In genomic region chr6:99614430-99615161, GRCh38 we compare ENCODE assay signal across 8 cellular contexts. TPM values are rescaled to one million over a fixed set of nuclear protein-coding genes. Genes with fewer than 3 reads are reported as not detected.
DNase-seq lines count a peak whose midpoint lies in the region; ATAC-seq and TF ChIP-seq lines count a peak whose summit lies in the region.

No MANE protein-coding gene starts in this region.

- H3K27me3 ChIP-seq in GM06990 (replicated peaks; ENCODE audit: control insufficient read depth, insufficient read depth, low read length) (no peaks in the 10 kb centered on the region), body of pancreas (peaks cover 0 to 67% of the 10 kb centered on the region in 2 donors)

- peaks cover 10 to 23% (median 16%) of the 10 kb centered on the region in 4 donors for H3K4me1 Mint-ChIP-seq in naive thymus-derived CD8-positive, alpha-beta T cell

- peaks cover 0 to 13% (median 8%) of the 10 kb centered on the region in 9 donors for H3K9me3 Mint-ChIP-seq in naive thymus-derived CD8-positive, alpha-beta T cell

- TF ChIP-seq CTCF in GM06990 (IDR thresholded peaks at IDR 0.05; ENCODE audit: insufficient read depth, low read length, poor library complexity, severe bottlenecking) (no peak), body of pancreas (IDR thresholded peaks at IDR 0.05) (no peak)

- H3K4me1 ChIP-seq in body of pancreas = peaks cover 31% of the 10 kb centered on the region

- ATAC-seq in GM21619 (IDR thresholded peaks at IDR 0.05; ENCODE audit: unreplicated experiment) (peak; percentile 23), body of pancreas (peak; percentile 15), GM21717 (IDR thresholded peaks at IDR 0.05; ENCODE audit: unreplicated experiment) (no peak)
- peak; percentile 33 to 34 for ATAC-seq in naive thymus-derived CD8-positive, alpha-beta T cell

- H3K27me3 Mint-ChIP-seq in naive thymus-derived CD8-positive, alpha-beta T cell = peaks cover 59 to 90% (median 72%) of the 10 kb centered on the region in 5 donors

- DNase-seq in GM06990 (ENCODE audit: extremely low read depth, insufficient read length) (peak; percentile 59), NCI-H2171 treated with DMSO at 0.1 percent for 48 hours (lab: John Stamatoyannopoulos, UW) (peak; percentile 58), body of pancreas (peak in 1 of 4 donors; percentile 18), NCI-H2107 treated with DMSO at 0.1 percent for 48 hours (lab: John Stamatoyannopoulos, UW; ENCODE audit: unreplicated experiment) (no peak), superior temporal gyrus (ENCODE audit: extremely low spot score) (no peak)
- peak in 3 of 10 donors; percentile 34 to 64 (median 38) for DNase-seq in naive thymus-derived CD8-positive, alpha-beta T cell

- H3K36me3 ChIP-seq in GM06990 (ENCODE audit: control insufficient read depth, insufficient read depth, low read length) (no peaks in the 10 kb centered on the region), body of pancreas (replicated peaks in 1 of 2; ENCODE audit: insufficient read depth in 1 of 2, low read depth in 2 of 2) (no peaks in the 10 kb centered on the region)

- intact Hi-C loops in body of pancreas (cut with DNase I) = no loop called here

- peak overlapping the region in 2 of 10 donors; percentile 37 to 53 for H3K27ac Mint-ChIP-seq in naive thymus-derived CD8-positive, alpha-beta T cell

- peaks cover 0 to 9% (median 7%) of the 10 kb centered on the region in 3 donors for H3K36me3 Mint-ChIP-seq in naive thymus-derived CD8-positive, alpha-beta T cell

- TF ChIP-seq POLR2A in body of pancreas (IDR thresholded peaks at IDR 0.05) = no peak

- peak overlapping the region; percentile 64 for H3K4me3 ChIP-seq in GM06990 (replicated peaks; ENCODE audit: low read depth, low read length)
- peak overlapping the region in 1 of 2 donors; percentile 8 for H3K4me3 ChIP-seq in body of pancreas

- peak overlapping the region; percentile 57 to 89 (median 78) for H3K4me3 Mint-ChIP-seq in naive thymus-derived CD8-positive, alpha-beta T cell

- no peak overlapping the region for H3K27ac ChIP-seq in body of pancreas

- POLR2A ChIA-PET in naive thymus-derived CD8-positive, alpha-beta T cell (lab: Charles Lee) = no interaction called here

- H3K9me3 ChIP-seq in body of pancreas = no peaks in the 10 kb centered on the region

- WGBS in body of pancreas, 2 donors = 6 to 8% methylated on average over 32 to 53 of the region's 53 CpGs

RNA-seq across cellular contexts. Expression of gene PRDM13, which starts 8.0 kb away (rescaled TPM):
- total RNA-seq in body of pancreas = not detected
- not detected for total RNA-seq in naive thymus-derived CD8-positive, alpha-beta T cell
- not detected for polyA plus RNA-seq in naive thymus-derived CD8-positive, alpha-beta T cell

RNA-seq across cellular contexts. Expression of gene CCNC, which starts 46.1 kb away (rescaled TPM):
- 10 to 100 TPM; 56.3 to 70.5 TPM for total RNA-seq in body of pancreas
- total RNA-seq in naive thymus-derived CD8-positive, alpha-beta T cell = 10 to 100 TPM; 50.3 to 55.6 TPM
- 10 to 100 TPM; 37.8 to 44.3 (median 39.3) TPM for polyA plus RNA-seq in naive thymus-derived CD8-positive, alpha-beta T cell

Comparison
In these comparisons a context has a peak if more than half of its experiments do, and no peak if none do; other contexts are left out.
1. DNase-seq: peak in GM06990 (single experiment) and NCI-H2171 treated with DMSO at 0.1 percent for 48 hours (single experiment); none in NCI-H2107 treated with DMSO at 0.1 percent for 48 hours (single experiment) and superior temporal gyrus (single experiment).